Comparison of ENCODE assay signal across 15 cellular contexts in the genomic region with DNA sequence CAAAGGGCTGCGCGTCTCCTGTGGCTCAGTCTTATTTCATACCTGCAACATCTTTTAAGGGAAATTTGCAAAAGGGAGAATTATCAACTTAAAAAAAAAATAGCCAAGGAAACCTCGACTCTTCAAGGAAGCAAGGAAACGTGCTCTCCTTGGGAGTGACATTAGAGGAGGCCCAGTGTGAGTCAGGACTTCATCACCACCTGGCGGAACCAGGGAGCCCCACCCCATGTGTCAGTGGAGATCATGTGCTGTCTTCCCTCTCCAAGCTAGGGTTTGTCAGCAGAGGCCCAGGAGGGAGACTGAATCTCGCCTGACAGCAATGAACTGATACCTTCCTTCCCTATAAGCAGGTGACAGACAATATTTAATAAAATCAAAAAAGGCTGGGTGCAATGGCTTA. TPM values are rescaled to one million over a fixed set of nuclear protein-coding genes. Genes with fewer than 3 reads are reported as not detected.
DNase-seq lines count a peak whose midpoint lies in the region; ATAC-seq and TF ChIP-seq lines count a peak whose summit lies in the region.
"Had no signal": no experiment of that assay in that cellular context is flagged by ENCODE, and none has a peak within 500 bp of the region (broad histone marks: within the 10 kb centered on the region; RNA-seq: fewer than 3 reads in every experiment).

No MANE protein-coding gene starts in this region.

- 67 to 77% methylated on average over 6 of the region's 6 CpGs for WGBS in esophagus, 2 donors
- WGBS in psoas muscle, 3 donors, result 91 to 93% (median 92%) methylated on average over 6 of the region's 6 CpGs

- DNase-seq in Daoy (ENCODE audit: low read depth) (peak; percentile 63), MG63 (peak; percentile 25), psoas muscle (no peak), AG08395 (ENCODE audit: low spot score) (no peak), NCI-H1092 treated with DMSO at 0.1 percent for 48 hours (lab: John Stamatoyannopoulos, UW) (no peak)
- DNase-seq: activated naive CD8-positive, alpha-beta T cell treated with anti-CD3 and anti-CD28 coated beads, Interleukin-2, amount 10 ng/mL, durations not matched to agents 7 days and 5 days; KG1; naive thymus-derived CD8-positive, alpha-beta T cell; NCI-H1694; NCI-H526 treated with DMSO at 0.1 percent for 48 hours; SHP77 had no signal

- H3K27ac ChIP-seq in esophagus (ENCODE audit: low read depth in 2 of 2, low read length in 1 of 2) (peak overlapping the region; percentile 89 to 93), psoas muscle (no peak overlapping the region)

- ATAC-seq in psoas muscle (peak; percentile 22 to 61 (median 42)), HG02970 (IDR thresholded peaks at IDR 0.05; ENCODE audit: low FRiP score, unreplicated experiment) (no peak), HG03378 (IDR thresholded peaks at IDR 0.05; ENCODE audit: unreplicated experiment) (no peak)
- ATAC-seq: naive thymus-derived CD8-positive, alpha-beta T cell had no signal

- no peak for TF ChIP-seq CTCF in psoas muscle (IDR thresholded peaks at IDR 0.05)

- H3K27me3 ChIP-seq in MG63, result no peaks in the 10 kb centered on the region
- H3K27me3 ChIP-seq in esophagus (ENCODE audit: control insufficient read depth in 1 of 2, insufficient read depth in 2 of 2, low read length in 2 of 2), result no peaks in the 10 kb centered on the region
- H3K27me3 ChIP-seq in psoas muscle (ENCODE audit: insufficient read depth in 3 of 3, low read length in 2 of 3), result no peaks in the 10 kb centered on the region
- H3K27me3 ChIP-seq: BLaER1 treated with 17β-estradiol and CSF1 and Interleukin-3, amounts not matched to agents 10 nM and 100 nM had no signal

- intact Hi-C loops in psoas muscle (cut with DNase I), result no loop called here

- no peaks in the 10 kb centered on the region for H3K9me3 ChIP-seq in MG63
- H3K9me3 ChIP-seq in esophagus (ENCODE audit: control insufficient read depth in 2 of 2, insufficient read depth in 1 of 2, low read depth in 1 of 2, low read length in 1 of 2), result no peaks in the 10 kb centered on the region
- no peaks in the 10 kb centered on the region for H3K9me3 ChIP-seq in psoas muscle
- H3K9me3 ChIP-seq: BLaER1 treated with 17β-estradiol and CSF1 and Interleukin-3, amounts not matched to agents 10 nM and 100 nM had no signal

- H3K4me1 ChIP-seq in esophagus (ENCODE audit: control insufficient read depth in 2 of 2, insufficient read depth in 2 of 2, low read length in 1 of 2) (peaks cover 2 to 18% of the 10 kb centered on the region in 2 donors), psoas muscle (peaks cover 46% of the 10 kb centered on the region)

- no peaks in the 10 kb centered on the region for H3K36me3 ChIP-seq in MG63
- H3K36me3 ChIP-seq in esophagus (ENCODE audit: control insufficient read depth in 2 of 2, insufficient read depth in 2 of 2, low read length in 1 of 2), result peaks cover 2% of the 10 kb centered on the region in 2 donors
- peaks cover 0 to 4% of the 10 kb centered on the region in 2 donors for H3K36me3 ChIP-seq in psoas muscle (ENCODE audit: insufficient read depth in 1 of 2, low read depth in 1 of 2)

- H3K4me3 ChIP-seq in MG63 (no peak overlapping the region), esophagus (ENCODE audit: low read depth in 1 of 2, low read length in 2 of 2) (no peak overlapping the region), psoas muscle (no peak overlapping the region)
- H3K4me3 ChIP-seq: BLaER1 treated with 17β-estradiol and CSF1 and Interleukin-3, amounts not matched to agents 10 nM and 100 nM had no signal

RNA-seq across cellular contexts. Expression of a gene that starts 28.9 kb away (rescaled TPM):
- 28.8 and 41.3 TPM in 2 replicates for total RNA-seq in Daoy (2014; rRNA removed; shearing (Covaris generic))
- total RNA-seq in MG63 (2014; rRNA removed; shearing (Covaris generic); ENCODE audit: low replicate concordance), result 13.7 and 23.3 TPM in 2 replicates
- polyA plus RNA-seq in esophagus (100 to 1,000 TPM in 1 of 2 donors, 10 to 100 TPM in 1; 94.5 to 102 TPM), psoas muscle (100 to 1,000 TPM in 2 of 3 donors, 10 to 100 TPM in 1; 81.4 to 288 (median 138) TPM)
- 100 to 1,000 TPM in 2 of 4 donors, 10 to 100 TPM in 2; 48.8 to 206 (median 117) TPM for total RNA-seq in psoas muscle

RNA-seq across cellular contexts. Expression of a gene that starts 50.5 kb away (rescaled TPM):
- 3.6 and 5.5 TPM in 2 replicates for total RNA-seq in Daoy (2014; rRNA removed; shearing (Covaris generic))
- total RNA-seq in MG63 (2014; rRNA removed; shearing (Covaris generic); ENCODE audit: low replicate concordance), result 12.4 and 23.8 TPM in 2 replicates
- polyA plus RNA-seq in esophagus (10 to 100 TPM; 43.8 to 51.0 TPM), psoas muscle (100 to 1,000 TPM; 106 to 185 (median 107) TPM)
- 100 to 1,000 TPM in 1 of 4 donors, 10 to 100 TPM in 3; 70.1 to 103 (median 87.1) TPM for total RNA-seq in psoas muscle

Comparison
In these comparisons a context has a peak if more than half of its experiments do, and no peak if none do; other contexts are left out.
1. DNase-seq: peak in Daoy (single experiment) and MG63 (single experiment); none in psoas muscle (0 of 2), AG08395 (single experiment) and NCI-H1092 treated with DMSO at 0.1 percent for 48 hours (single experiment).
2. ATAC-seq: peak in psoas muscle (4 of 4); none in HG02970 (single experiment) and HG03378 (single experiment).